ENCODE assay signal across 13 cellular contexts in the genomic region with DNA sequence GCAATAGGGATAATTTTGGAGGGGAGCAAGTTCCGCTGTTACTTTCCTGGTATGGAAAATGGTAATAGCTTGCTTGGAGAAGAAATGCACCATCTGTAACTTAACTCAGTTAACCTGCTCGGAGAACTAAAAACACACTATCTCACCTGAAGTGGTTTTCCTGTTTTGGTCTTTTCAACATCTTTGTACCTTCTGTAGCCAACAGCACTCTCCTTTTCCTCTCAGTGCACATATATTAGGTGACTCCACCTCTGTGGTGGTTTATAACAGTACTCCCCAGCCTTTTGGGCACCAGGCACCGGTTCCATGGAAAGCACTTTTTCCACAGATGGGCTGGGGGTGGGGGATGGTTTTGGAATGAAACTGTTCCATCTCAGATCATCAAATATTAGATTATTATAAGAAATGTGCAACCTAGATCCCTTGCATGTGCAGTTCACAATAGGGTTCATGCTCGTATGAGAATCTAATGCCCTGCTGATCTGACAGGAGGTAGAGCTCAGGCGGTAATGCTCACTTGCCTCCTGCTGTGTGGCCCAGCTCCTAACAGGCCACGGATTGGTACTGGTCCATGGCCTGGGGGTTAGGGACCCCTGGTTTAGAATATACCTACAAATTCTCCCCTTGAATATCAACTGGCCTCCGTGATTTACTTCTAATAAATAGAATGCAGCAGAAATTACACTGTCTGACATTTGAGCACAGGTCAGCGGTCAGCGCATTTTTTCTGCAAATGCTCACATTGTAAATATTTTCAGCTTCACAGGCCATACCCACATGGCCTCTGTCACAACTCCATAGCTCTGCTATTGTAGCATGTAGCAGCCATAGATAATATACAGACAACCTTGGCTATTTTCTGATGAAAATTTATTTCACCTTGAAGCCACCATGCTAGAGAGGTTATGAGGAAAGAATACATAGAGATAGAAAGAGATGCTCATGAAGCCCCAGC.
"Had no signal": no experiment of that assay in that cellular context is flagged by ENCODE, and none has a peak within 500 bp of the region (broad histone marks: within the 10 kb centered on the region; RNA-seq: fewer than 3 reads in every experiment).

No MANE protein-coding gene starts in this region.

- FAIRE-seq: islet of Langerhans, pancreas had no signal

- H3K9me3 Mint-ChIP-seq: endodermal cell; stimulated activated effector memory CD8-positive, alpha-beta T cell treated with anti-CD3 and anti-CD28 coated beads, Interleukin-12 subunit alpha, Interleukin-12 subunit beta, amount 100 ng/mL, for 72 hours had no signal

- ATAC-seq: gastrocnemius medialis; heart left ventricle; pancreas; stimulated activated effector memory CD8-positive, alpha-beta T cell treated with anti-CD3 and anti-CD28 coated beads, Interleukin-12 subunit alpha, Interleukin-12 subunit beta, amount 100 ng/mL, for 72 hours had no signal

- H3K4me3 Mint-ChIP-seq: endodermal cell; mesothelial cell of epicardium; stimulated activated effector memory CD8-positive, alpha-beta T cell treated with anti-CD3 and anti-CD28 coated beads, Interleukin-12 subunit alpha, Interleukin-12 subunit beta, amount 100 ng/mL, for 72 hours had no signal

- H3K36me3 Mint-ChIP-seq: stimulated activated effector memory CD8-positive, alpha-beta T cell treated with anti-CD3 and anti-CD28 coated beads, Interleukin-12 subunit alpha, Interleukin-12 subunit beta, amount 100 ng/mL, for 72 hours had no signal

- DNase-seq: activated CD8-positive, alpha-beta memory T cell treated with anti-CD3 and anti-CD28 coated beads for 24 hours; adrenal gland; endodermal cell; gastrocnemius medialis; heart left ventricle; pancreas; sigmoid colon; SJCRH30; uterus had no signal

- H3K4me3 ChIP-seq: adrenal gland, gastrocnemius medialis, heart left ventricle, lung, pancreas, sigmoid colon, SJCRH30, uterus had no signal

- H3K4me1 Mint-ChIP-seq: endodermal cell; stimulated activated effector memory CD8-positive, alpha-beta T cell treated with anti-CD3 and anti-CD28 coated beads, Interleukin-12 subunit alpha, Interleukin-12 subunit beta, amount 100 ng/mL, for 72 hours had no signal

- H3K36me3 ChIP-seq: adrenal gland, gastrocnemius medialis, heart left ventricle, pancreas, sigmoid colon, SJCRH30, uterus had no signal

- H3K4me1 ChIP-seq: adrenal gland, gastrocnemius medialis, heart left ventricle, pancreas, sigmoid colon, SJCRH30, uterus had no signal

- H3K27ac Mint-ChIP-seq: endodermal cell; mesothelial cell of epicardium; stimulated activated effector memory CD8-positive, alpha-beta T cell treated with anti-CD3 and anti-CD28 coated beads, Interleukin-12 subunit alpha, Interleukin-12 subunit beta, amount 100 ng/mL, for 72 hours had no signal

- H3K9me3 ChIP-seq: adrenal gland, gastrocnemius medialis, pancreas, sigmoid colon, SJCRH30, uterus had no signal

- H3K27ac ChIP-seq: adrenal gland, gastrocnemius medialis, heart left ventricle, pancreas, sigmoid colon, SJCRH30, uterus had no signal

- H3K27me3 ChIP-seq: adrenal gland, gastrocnemius medialis, heart left ventricle, pancreas, sigmoid colon, SJCRH30, uterus had no signal
